ENCODE assay signal across 11 cellular contexts in the genomic region with DNA sequence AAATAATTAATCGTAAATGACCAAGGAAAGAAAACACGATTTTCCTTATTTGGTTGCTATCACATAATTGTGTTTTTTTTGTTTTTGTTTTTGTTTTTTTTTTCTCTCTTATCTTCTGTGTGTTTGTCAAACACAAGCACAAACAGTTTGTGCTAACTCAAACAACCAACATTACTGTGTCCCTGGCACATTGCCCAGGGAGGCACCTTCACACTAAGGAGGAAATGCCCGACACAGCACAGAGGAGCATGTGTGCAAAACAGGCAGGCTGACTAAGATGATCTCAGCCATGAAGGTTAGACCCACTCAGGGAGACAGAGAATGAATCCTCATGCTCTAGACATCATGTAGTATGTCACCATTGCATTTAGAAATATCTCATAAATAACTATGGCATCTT.
DNase-seq lines count a peak whose midpoint lies in the region; ATAC-seq and TF ChIP-seq lines count a peak whose summit lies in the region.
"Had no signal": no experiment of that assay in that cellular context is flagged by ENCODE, and none has a peak within 500 bp of the region (broad histone marks: within the 10 kb centered on the region; RNA-seq: fewer than 3 reads in every experiment).

No MANE protein-coding gene starts in this region.

- no peaks in the 10 kb centered on the region for H3K27me3 Mint-ChIP-seq in neural progenitor cell (ENCODE audit: insufficient read depth, low read depth)
- H3K27me3 Mint-ChIP-seq: activated naive CD4-positive, alpha-beta T cell treated with anti-CD3 and anti-CD28 coated beads, Interleukin-2, amount 10 ng/mL, durations not matched to agents 7 days and 5 days; stimulated activated naive B cell treated with anti-CD40 and anti-IgM and Interleukin-4, amounts not matched to agents 10 μg/mL and 1 μg/mL and 100 μg/mL, for 72 hours; T-cell had no signal

- no peak overlapping the region for H3K9ac ChIP-seq in PC-3 (ENCODE audit: low read length)
- no peak overlapping the region for H3K9ac ChIP-seq in neural progenitor cell

- H3K4me1 ChIP-seq in PC-3 (ENCODE audit: insufficient read depth, low read length) (no peaks in the 10 kb centered on the region), testis (no peaks in the 10 kb centered on the region), neural progenitor cell (no peaks in the 10 kb centered on the region)

- H3K9me3 Mint-ChIP-seq in neural progenitor cell = no peaks in the 10 kb centered on the region
- H3K9me3 Mint-ChIP-seq: activated naive CD4-positive, alpha-beta T cell treated with anti-CD3 and anti-CD28 coated beads, Interleukin-2, amount 10 ng/mL, durations not matched to agents 7 days and 5 days had no signal

- ATAC-seq in PC-3 (no peak), Right ventricle myocardium inferior (peak; percentile 73), GM19395 (IDR thresholded peaks at IDR 0.05; ENCODE audit: unreplicated experiment) (no peak)
- ATAC-seq: stimulated activated naive B cell treated with anti-CD40 and anti-IgM and Interleukin-4, amounts not matched to agents 10 μg/mL and 1 μg/mL and 100 μg/mL, for 72 hours; T-cell had no signal

- no peaks in the 10 kb centered on the region for H3K79me2 ChIP-seq in PC-3 (ENCODE audit: low read length)
- H3K79me2 ChIP-seq in neural progenitor cell (ENCODE audit: low read depth) = no peaks in the 10 kb centered on the region

- no peak overlapping the region for H3K4me3 ChIP-seq in PC-3 (ENCODE audit: low read length)
- no peak overlapping the region for H3K4me3 ChIP-seq in testis
- H3K4me3 ChIP-seq in neural progenitor cell = no peak overlapping the region

- no peak for TF ChIP-seq POLR2A in testis (IDR thresholded peaks at IDR 0.05)

- no TSS peak for BruUV-seq in PC-3 (replicated peaks; lab: Mats Ljungman, UMichigan)

- no peak overlapping the region for H3K4me3 Mint-ChIP-seq in neural progenitor cell
- H3K4me3 Mint-ChIP-seq: activated naive CD4-positive, alpha-beta T cell treated with anti-CD3 and anti-CD28 coated beads, Interleukin-2, amount 10 ng/mL, durations not matched to agents 7 days and 5 days; stimulated activated naive B cell treated with anti-CD40 and anti-IgM and Interleukin-4, amounts not matched to agents 10 μg/mL and 1 μg/mL and 100 μg/mL, for 72 hours; T-cell had no signal

- intact Hi-C loops in PC-3 (cut with micrococcal nuclease) (no loop called here), Right ventricle myocardium inferior (cut with DNase I) (no loop called here), testis (cut with DNase I; ENCODE audit: low total_unique reads) (no loop called here)

- no peaks in the 10 kb centered on the region for H3K9me2 ChIP-seq in PC-3 (replicated peaks; ENCODE audit: low read length)

- WGBS in testis, 2 donors = 48 to 54% methylated on average over 3 of the region's 3 CpGs

- DNase-seq in NCI-H1694 treated with DMSO at 0.1 percent for 48 hours (lab: John Stamatoyannopoulos, UW) (peak; percentile 25), NCI-H1694 (lab: John Stamatoyannopoulos, UW) (no peak), PC-3 (peak; percentile 23), Right ventricle myocardium inferior (ENCODE audit: missing footprints) (peak; percentile 55), testis (peak; percentile 23), neural progenitor cell (ENCODE audit: low spot score) (no peak)
- DNase-seq in stimulated activated CD8-positive, alpha-beta memory T cell treated with anti-CD3 and anti-CD28 coated beads, Interleukin-4, amount 100 ng/mL, for 48 hours = no peak
- DNase-seq: activated naive CD4-positive, alpha-beta T cell treated with anti-CD3 and anti-CD28 coated beads, Interleukin-2, amount 10 ng/mL, durations not matched to agents 7 days and 5 days; stimulated activated naive B cell treated with anti-CD40 and anti-IgM and Interleukin-4, amounts not matched to agents 10 μg/mL and 1 μg/mL and 100 μg/mL, for 72 hours; T-cell had no signal

- H4K20me1 ChIP-seq in PC-3 (ENCODE audit: low read length) (no peaks in the 10 kb centered on the region), neural progenitor cell (ENCODE audit: low read depth) (no peaks in the 10 kb centered on the region)

- no peak overlapping the region for H3K27ac ChIP-seq in PC-3 (ENCODE audit: low read length)
- no peak overlapping the region for H3K27ac ChIP-seq in testis
- no peak overlapping the region for H3K27ac ChIP-seq in neural progenitor cell

- H3K27me3 ChIP-seq in PC-3 (ENCODE audit: low read length) (no peaks in the 10 kb centered on the region), testis (no peaks in the 10 kb centered on the region), neural progenitor cell (no peaks in the 10 kb centered on the region)

- H3F3A ChIP-seq in PC-3 (ENCODE audit: low read length, unreplicated experiment) (no peaks in the 10 kb centered on the region), neural progenitor cell (ENCODE audit: low read depth) (no peaks in the 10 kb centered on the region)

- POLR2A ChIA-PET in PC-3 (lab: Charles Lee; ENCODE audit: unreplicated experiment) = no interaction called here

- no peaks in the 10 kb centered on the region for H3K9me3 ChIP-seq in PC-3 (ENCODE audit: low read length)
- no peaks in the 10 kb centered on the region for H3K9me3 ChIP-seq in testis
- no peaks in the 10 kb centered on the region for H3K9me3 ChIP-seq in neural progenitor cell (ENCODE audit: low read depth)

- H3K4me1 Mint-ChIP-seq in neural progenitor cell = peaks cover 6% of the 10 kb centered on the region
- H3K4me1 Mint-ChIP-seq: activated naive CD4-positive, alpha-beta T cell treated with anti-CD3 and anti-CD28 coated beads, Interleukin-2, amount 10 ng/mL, durations not matched to agents 7 days and 5 days; stimulated activated naive B cell treated with anti-CD40 and anti-IgM and Interleukin-4, amounts not matched to agents 10 μg/mL and 1 μg/mL and 100 μg/mL, for 72 hours; T-cell had no signal

- no peak for TF ChIP-seq CTCF in PC-3 (conservative IDR thresholded peaks at IDR 0.05; ENCODE audit: low read depth, low read length)
- no peak for TF ChIP-seq CTCF in testis (IDR thresholded peaks at IDR 0.05)
- no peak for TF ChIP-seq CTCF in neural progenitor cell (IDR thresholded peaks at IDR 0.05)

- H2AFZ ChIP-seq in PC-3 (ENCODE audit: low read length) (no peak overlapping the region), neural progenitor cell (replicated peaks) (no peak overlapping the region)

- no peak overlapping the region for H3K27ac Mint-ChIP-seq in neural progenitor cell
- H3K27ac Mint-ChIP-seq: activated naive CD4-positive, alpha-beta T cell treated with anti-CD3 and anti-CD28 coated beads, Interleukin-2, amount 10 ng/mL, durations not matched to agents 7 days and 5 days; stimulated activated naive B cell treated with anti-CD40 and anti-IgM and Interleukin-4, amounts not matched to agents 10 μg/mL and 1 μg/mL and 100 μg/mL, for 72 hours; T-cell had no signal

- H3K36me3 ChIP-seq in PC-3 (ENCODE audit: low read depth, low read length) (no peaks in the 10 kb centered on the region), testis (ENCODE audit: low read depth, missing control alignments) (no peaks in the 10 kb centered on the region), neural progenitor cell (no peaks in the 10 kb centered on the region)

- H3K4me2 ChIP-seq in PC-3 (ENCODE audit: low read length) (no peak overlapping the region), neural progenitor cell (no peak overlapping the region)

- no peaks in the 10 kb centered on the region for H3K36me3 Mint-ChIP-seq in neural progenitor cell
- H3K36me3 Mint-ChIP-seq: activated naive CD4-positive, alpha-beta T cell treated with anti-CD3 and anti-CD28 coated beads, Interleukin-2, amount 10 ng/mL, durations not matched to agents 7 days and 5 days; stimulated activated naive B cell treated with anti-CD40 and anti-IgM and Interleukin-4, amounts not matched to agents 10 μg/mL and 1 μg/mL and 100 μg/mL, for 72 hours; T-cell had no signal

- CTCF ChIA-PET in PC-3 (lab: Charles Lee) = no interaction called here

Comparison
In these comparisons a context has a peak if more than half of its experiments do, and no peak if none do; other contexts are left out.
1. DNase-seq: peak in NCI-H1694 treated with DMSO at 0.1 percent for 48 hours (single experiment), PC-3 (single experiment), Right ventricle myocardium inferior (single experiment) and testis (single experiment); none in NCI-H1694 (single experiment), stimulated activated CD8-positive, alpha-beta memory T cell treated with anti-CD3 and anti-CD28 coated beads, Interleukin-4, amount 100 ng/mL, for 48 hours (single experiment) and neural progenitor cell (single experiment).